Comparison of ENCODE assay signal across 1 cellular context in genomic region chr2:223007531-223007930, GRCh38.
TF ChIP-seq lines count a peak whose summit lies in the region.

No MANE protein-coding gene starts in this region.

TF ChIP-seq in HepG2, 621 proteins besides CTCF, POLR2A, EP300 and RAD21:
- no peak for TF ChIP-seq MTF2 (CRISPR knock-in tag; IDR thresholded peaks at IDR 0.05; ENCODE audit: borderline replicate concordance)
- TF ChIP-seq CC2D1A (CRISPR knock-in tag; IDR thresholded peaks at IDR 0.05), result no peak
- TF ChIP-seq ZNF724P (CRISPR knock-in tag; IDR thresholded peaks at IDR 0.05; ENCODE audit: borderline replicate concordance), result no peak
- TF ChIP-seq ZNF775 (CRISPR knock-in tag; IDR thresholded peaks at IDR 0.05; ENCODE audit: borderline replicate concordance), result no peak
- TF ChIP-seq AFF4 (CRISPR knock-in tag; IDR thresholded peaks at IDR 0.05), result no peak
- TF ChIP-seq ZNF407 (CRISPR knock-in tag; IDR thresholded peaks at IDR 0.05; ENCODE audit: not compliant biosample characterization), result no peak
- TF ChIP-seq ZBTB21 (CRISPR knock-in tag; IDR thresholded peaks at IDR 0.05), result no peak
- no peak for TF ChIP-seq TEAD2 (CRISPR knock-in tag; IDR thresholded peaks at IDR 0.05)
- TF ChIP-seq ZSCAN29 (CRISPR knock-in tag; conservative IDR thresholded peaks at IDR 0.05), result no peak
- no peak for TF ChIP-seq FOSL1 (CRISPR knock-in tag; IDR thresholded peaks at IDR 0.05; ENCODE audit: borderline replicate concordance)
- TF ChIP-seq STAT5B (CRISPR knock-in tag; IDR thresholded peaks at IDR 0.05), result no peak
- TF ChIP-seq AKAP8 (CRISPR knock-in tag; IDR thresholded peaks at IDR 0.05), result no peak
- TF ChIP-seq XBP1 (CRISPR knock-in tag; IDR thresholded peaks at IDR 0.05), result no peak
- TF ChIP-seq JDP2 (CRISPR knock-in tag; IDR thresholded peaks at IDR 0.05; ENCODE audit: borderline replicate concordance), result no peak
